In the genomic region with DNA sequence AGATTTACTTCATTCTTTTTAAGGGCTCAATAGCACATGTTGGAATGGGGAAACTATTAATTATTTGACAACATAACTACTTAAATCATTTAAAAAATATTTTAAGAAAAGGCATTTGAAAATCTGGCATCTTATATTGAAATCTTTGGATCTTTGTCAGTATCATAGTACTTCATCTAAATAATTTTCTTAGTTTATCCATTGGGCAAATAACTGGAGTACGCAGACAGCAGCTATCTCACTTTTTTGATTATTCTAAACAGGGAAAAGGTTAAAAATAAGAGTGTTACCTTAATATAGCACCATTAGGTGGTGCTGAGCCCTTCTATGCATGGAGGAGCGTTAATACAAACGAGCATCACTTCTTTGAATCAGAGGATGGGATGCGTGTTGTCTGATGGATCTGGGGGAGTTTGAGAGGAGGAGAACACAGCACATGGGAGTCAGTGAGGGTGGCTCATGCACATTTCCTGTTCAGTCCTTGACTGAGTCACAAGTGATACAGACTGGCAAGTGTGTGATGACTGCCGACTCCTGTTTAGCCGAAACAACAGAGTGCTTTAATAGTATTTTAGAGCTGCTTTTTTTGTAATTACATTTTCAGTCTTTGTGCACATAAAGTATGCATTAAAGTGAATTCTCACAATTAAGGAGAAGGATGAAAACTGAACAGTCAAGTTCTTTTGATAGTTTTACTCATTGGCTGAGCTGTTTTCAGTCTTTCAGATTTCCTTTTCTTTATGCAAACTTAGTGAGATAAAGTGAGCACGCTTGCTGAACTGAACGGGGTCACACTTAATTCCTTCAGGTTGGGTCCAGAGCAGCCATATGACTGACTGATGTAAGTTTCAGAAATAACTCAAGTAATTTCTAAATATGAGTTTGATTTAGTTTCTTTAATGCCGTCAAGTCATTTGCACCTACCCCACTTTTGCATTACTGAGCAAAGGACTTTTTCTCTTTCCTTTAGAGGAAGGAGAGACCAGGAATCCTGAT, we compare ENCODE assay signal across 8 cellular contexts.
DNase-seq lines count a peak whose midpoint lies in the region; ATAC-seq and TF ChIP-seq lines count a peak whose summit lies in the region.

No MANE protein-coding gene starts in this region.

- peaks cover 10 to 31% of the 10 kb centered on the region in 2 donors for H3K4me1 ChIP-seq in adrenal gland (replicated peaks in 1 of 2)
- peaks cover 6 to 32% of the 10 kb centered on the region in 2 donors for H3K4me1 ChIP-seq in left lung

- TF ChIP-seq CTCF in adrenal gland (IDR thresholded peaks at IDR 0.05) (no peak), left lung (IDR thresholded peaks at IDR 0.05) (no peak)

- 40 to 50% (median 46%) methylated on average over 9 of the region's 9 CpGs for WGBS in adrenal gland, 4 donors

- no peaks in the 10 kb centered on the region for H3K9me3 Mint-ChIP-seq in stimulated activated effector memory CD8-positive, alpha-beta T cell treated with anti-CD3 and anti-CD28 coated beads, Interleukin-12 subunit alpha, Interleukin-12 subunit beta, amount 100 ng/mL, for 72 hours

- ATAC-seq in GM18858 (IDR thresholded peaks at IDR 0.05; ENCODE audit: unreplicated experiment) (peak; percentile 84), HG03025 (IDR thresholded peaks at IDR 0.05; ENCODE audit: low FRiP score, unreplicated experiment) (peak; percentile 82), SK-N-SH treated with all-trans-retinoic acid at 6 μM for 48 hours (peak; percentile 89), left lung (peak; percentile 82)
- ATAC-seq in stimulated activated effector memory CD8-positive, alpha-beta T cell treated with anti-CD3 and anti-CD28 coated beads, Interleukin-12 subunit alpha, Interleukin-12 subunit beta, amount 100 ng/mL, for 72 hours, result peak; percentile 100

- H3K9me3 ChIP-seq in adrenal gland (replicated peaks in 1 of 3) (no peaks in the 10 kb centered on the region), left lung (no peaks in the 10 kb centered on the region)

- H3K36me3 ChIP-seq in adrenal gland (replicated peaks in 1 of 2) (no peaks in the 10 kb centered on the region), left lung (no peaks in the 10 kb centered on the region)

- no peaks in the 10 kb centered on the region for H3K36me3 Mint-ChIP-seq in stimulated activated effector memory CD8-positive, alpha-beta T cell treated with anti-CD3 and anti-CD28 coated beads, Interleukin-12 subunit alpha, Interleukin-12 subunit beta, amount 100 ng/mL, for 72 hours

- TF ChIP-seq POLR2A in adrenal gland (IDR thresholded peaks at IDR 0.05), result peak in 1 of 2 donors; percentile 14

- peak overlapping the region; percentile 43 for H3K4me3 Mint-ChIP-seq in stimulated activated effector memory CD8-positive, alpha-beta T cell treated with anti-CD3 and anti-CD28 coated beads, Interleukin-12 subunit alpha, Interleukin-12 subunit beta, amount 100 ng/mL, for 72 hours

- intact Hi-C loops in adrenal gland (cut with DNase I), result no loop called here
- intact Hi-C loops in left lung (cut with DNase I), result no loop called here

- H3K4me3 ChIP-seq in adrenal gland, result peak overlapping the region in 1 of 4 donors; percentile 2
- H3K4me3 ChIP-seq in left lung, result no peak overlapping the region

- H3K27me3 ChIP-seq in adrenal gland (no peaks in the 10 kb centered on the region), left lung (no peaks in the 10 kb centered on the region)

- peak overlapping the region; percentile 85 for H3K27ac Mint-ChIP-seq in stimulated activated effector memory CD8-positive, alpha-beta T cell treated with anti-CD3 and anti-CD28 coated beads, Interleukin-12 subunit alpha, Interleukin-12 subunit beta, amount 100 ng/mL, for 72 hours

- peaks cover 21% of the 10 kb centered on the region for H3K4me1 Mint-ChIP-seq in stimulated activated effector memory CD8-positive, alpha-beta T cell treated with anti-CD3 and anti-CD28 coated beads, Interleukin-12 subunit alpha, Interleukin-12 subunit beta, amount 100 ng/mL, for 72 hours

- peak overlapping the region in 4 of 5 donors; percentile 10 to 69 (median 64) for H3K27ac ChIP-seq in adrenal gland
- H3K27ac ChIP-seq in left lung, result no peak overlapping the region

- DNase-seq in adrenal gland (peak in 4 of 7 donors; percentile 55 to 68 (median 66)), left lung (no peak), NCI-H524 treated with DMSO at 0.1 percent for 48 hours (lab: John Stamatoyannopoulos, UW) (no peak), mucosa of gallbladder (ENCODE audit: low spot score) (no peak)
- peak; percentile 5 to 62 for DNase-seq in stimulated activated effector memory CD8-positive, alpha-beta T cell treated with anti-CD3 and anti-CD28 coated beads, Interleukin-12 subunit alpha, Interleukin-12 subunit beta, amount 100 ng/mL, for 72 hours (ENCODE audit: low spot score in 2 of 2)

TF ChIP-seq in SK-N-SH treated with all-trans-retinoic acid at 6 μM for 48 hours, 23 proteins besides CTCF, POLR2A, EP300 and RAD21 (continues in another document):
- no peak for TF ChIP-seq ZNF565 (CRISPR knock-in tag; conservative IDR thresholded peaks at IDR 0.05; ENCODE audit: low read depth)
- no peak for TF ChIP-seq ESRRG (CRISPR knock-in tag; IDR thresholded peaks at IDR 0.05)
- no peak for TF ChIP-seq BACH2 (CRISPR knock-in tag; IDR thresholded peaks at IDR 0.05; ENCODE audit: borderline replicate concordance)
- TF ChIP-seq TOX (CRISPR knock-in tag; IDR thresholded peaks at IDR 0.05; ENCODE audit: borderline replicate concordance), result no peak
- TF ChIP-seq, protein P1, sequence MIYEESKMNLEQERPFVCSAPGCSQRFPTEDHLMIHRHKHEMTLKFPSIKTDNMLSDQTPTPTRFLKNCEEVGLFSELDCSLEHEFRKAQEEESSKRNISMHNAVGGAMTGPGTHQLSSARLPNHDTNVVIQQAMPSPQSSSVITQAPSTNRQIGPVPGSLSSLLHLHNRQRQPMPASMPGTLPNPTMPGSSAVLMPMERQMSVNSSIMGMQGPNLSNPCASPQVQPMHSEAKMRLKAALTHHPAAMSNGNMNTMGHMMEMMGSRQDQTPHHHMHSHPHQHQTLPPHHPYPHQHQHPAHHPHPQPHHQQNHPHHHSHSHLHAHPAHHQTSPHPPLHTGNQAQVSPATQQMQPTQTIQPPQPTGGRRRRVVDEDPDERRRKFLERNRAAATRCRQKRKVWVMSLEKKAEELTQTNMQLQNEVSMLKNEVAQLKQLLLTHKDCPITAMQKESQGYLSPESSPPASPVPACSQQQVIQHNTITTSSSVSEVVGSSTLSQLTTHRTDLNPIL (CRISPR knock-in tag; IDR thresholded peaks at IDR 0.05; ENCODE audit: low read depth), result no peak
- no peak for TF ChIP-seq PPARA (CRISPR knock-in tag; IDR thresholded peaks at IDR 0.05; ENCODE audit: borderline replicate concordance)
- TF ChIP-seq ZFP3 (CRISPR knock-in tag; IDR thresholded peaks at IDR 0.05), result no peak
- no peak for TF ChIP-seq ZNF70 (CRISPR knock-in tag; IDR thresholded peaks at IDR 0.05)
- TF ChIP-seq GLIS3 (CRISPR knock-in tag; IDR thresholded peaks at IDR 0.05), result no peak
- TF ChIP-seq TCF4 (CRISPR knock-in tag; IDR thresholded peaks at IDR 0.05; ENCODE audit: borderline replicate concordance), result no peak
- TF ChIP-seq, protein P2, sequence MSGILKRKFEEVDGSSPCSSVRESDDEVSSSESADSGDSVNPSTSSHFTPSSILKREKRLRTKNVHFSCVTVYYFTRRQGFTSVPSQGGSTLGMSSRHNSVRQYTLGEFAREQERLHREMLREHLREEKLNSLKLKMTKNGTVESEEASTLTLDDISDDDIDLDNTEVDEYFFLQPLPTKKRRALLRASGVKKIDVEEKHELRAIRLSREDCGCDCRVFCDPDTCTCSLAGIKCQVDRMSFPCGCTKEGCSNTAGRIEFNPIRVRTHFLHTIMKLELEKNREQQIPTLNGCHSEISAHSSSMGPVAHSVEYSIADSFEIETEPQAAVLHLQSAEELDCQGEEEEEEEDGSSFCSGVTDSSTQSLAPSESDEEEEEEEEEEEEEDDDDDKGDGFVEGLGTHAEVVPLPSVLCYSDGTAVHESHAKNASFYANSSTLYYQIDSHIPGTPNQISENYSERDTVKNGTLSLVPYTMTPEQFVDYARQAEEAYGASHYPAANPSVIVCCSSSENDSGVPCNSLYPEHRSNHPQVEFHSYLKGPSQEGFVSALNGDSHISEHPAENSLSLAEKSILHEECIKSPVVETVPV (CRISPR knock-in tag; IDR thresholded peaks at IDR 0.05), result no peak
- no peak for TF ChIP-seq OSR1 (CRISPR knock-in tag; IDR thresholded peaks at IDR 0.05)
- no peak for TF ChIP-seq ZC3H10 (CRISPR knock-in tag; IDR thresholded peaks at IDR 0.05)
- TF ChIP-seq, protein P3, sequence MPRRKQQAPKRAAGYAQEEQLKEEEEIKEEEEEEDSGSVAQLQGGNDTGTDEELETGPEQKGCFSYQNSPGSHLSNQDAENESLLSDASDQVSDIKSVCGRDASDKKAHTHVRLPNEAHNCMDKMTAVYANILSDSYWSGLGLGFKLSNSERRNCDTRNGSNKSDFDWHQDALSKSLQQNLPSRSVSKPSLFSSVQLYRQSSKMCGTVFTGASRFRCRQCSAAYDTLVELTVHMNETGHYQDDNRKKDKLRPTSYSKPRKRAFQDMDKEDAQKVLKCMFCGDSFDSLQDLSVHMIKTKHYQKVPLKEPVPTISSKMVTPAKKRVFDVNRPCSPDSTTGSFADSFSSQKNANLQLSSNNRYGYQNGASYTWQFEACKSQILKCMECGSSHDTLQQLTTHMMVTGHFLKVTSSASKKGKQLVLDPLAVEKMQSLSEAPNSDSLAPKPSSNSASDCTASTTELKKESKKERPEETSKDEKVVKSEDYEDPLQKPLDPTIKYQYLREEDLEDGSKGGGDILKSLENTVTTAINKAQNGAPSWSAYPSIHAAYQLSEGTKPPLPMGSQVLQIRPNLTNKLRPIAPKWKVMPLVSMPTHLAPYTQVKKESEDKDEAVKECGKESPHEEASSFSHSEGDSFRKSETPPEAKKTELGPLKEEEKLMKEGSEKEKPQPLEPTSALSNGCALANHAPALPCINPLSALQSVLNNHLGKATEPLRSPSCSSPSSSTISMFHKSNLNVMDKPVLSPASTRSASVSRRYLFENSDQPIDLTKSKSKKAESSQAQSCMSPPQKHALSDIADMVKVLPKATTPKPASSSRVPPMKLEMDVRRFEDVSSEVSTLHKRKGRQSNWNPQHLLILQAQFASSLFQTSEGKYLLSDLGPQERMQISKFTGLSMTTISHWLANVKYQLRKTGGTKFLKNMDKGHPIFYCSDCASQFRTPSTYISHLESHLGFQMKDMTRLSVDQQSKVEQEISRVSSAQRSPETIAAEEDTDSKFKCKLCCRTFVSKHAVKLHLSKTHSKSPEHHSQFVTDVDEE (CRISPR knock-in tag; IDR thresholded peaks at IDR 0.05), result no peak
- no peak for TF ChIP-seq CSDC2 (CRISPR knock-in tag; IDR thresholded peaks at IDR 0.05)

Comparison
In these comparisons a context has a peak if more than half of its experiments do, and no peak if none do; other contexts are left out.
1. DNase-seq: peak in adrenal gland (4 of 7) and stimulated activated effector memory CD8-positive, alpha-beta T cell treated with anti-CD3 and anti-CD28 coated beads, Interleukin-12 subunit alpha, Interleukin-12 subunit beta, amount 100 ng/mL, for 72 hours (2 of 2); none in left lung (0 of 2), NCI-H524 treated with DMSO at 0.1 percent for 48 hours (single experiment) and mucosa of gallbladder (single experiment).
2. H3K27ac ChIP-seq: peak in adrenal gland (4 of 5); none in left lung (0 of 2).
3. Peak in every context shown above with its lines, with median percentiles within 50 percentile points of each other: ATAC-seq.